In the genomic region with DNA sequence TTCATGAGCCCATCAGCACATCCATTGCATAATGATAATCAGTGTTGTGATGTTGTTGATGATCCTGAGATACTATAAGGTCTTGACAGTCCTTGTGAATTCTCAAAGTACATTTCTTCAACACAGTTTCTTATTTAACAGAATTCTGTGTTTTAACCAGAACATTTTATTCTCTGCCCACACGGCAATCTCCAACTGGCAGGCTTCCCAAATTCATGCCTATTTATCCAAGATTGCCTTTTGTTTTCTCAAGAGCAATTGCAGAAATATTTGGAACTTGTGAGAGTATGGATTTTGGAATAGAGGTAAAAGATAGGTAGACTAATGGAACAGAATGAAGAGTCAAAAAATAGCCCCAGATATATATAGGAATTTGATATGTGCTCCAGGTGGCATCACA, we compare ENCODE assay signal across 21 cellular contexts.
DNase-seq lines count a peak whose midpoint lies in the region; ATAC-seq, FAIRE-seq and TF ChIP-seq lines count a peak whose summit lies in the region.
"Had no signal": no experiment of that assay in that cellular context is flagged by ENCODE, and none has a peak within 500 bp of the region (broad histone marks: within the 10 kb centered on the region; RNA-seq: fewer than 3 reads in every experiment).

No MANE protein-coding gene starts in this region.

- FAIRE-seq in endothelial cell of umbilical vein (lab: Jason Lieb, UNC): no peak
- FAIRE-seq: A204.1, HTR-8/SVneo had no signal

- no peak overlapping the region for H2AFZ ChIP-seq in endothelial cell of umbilical vein (ENCODE audit: low read depth, low read length)

- H3K4me1 ChIP-seq in endothelial cell of umbilical vein (ENCODE audit: control insufficient read depth, extremely low read depth, insufficient read depth, low read length) (peaks cover 28% of the 10 kb centered on the region), thyroid gland (peaks cover 4 to 19% of the 10 kb centered on the region in 2 donors)
- H3K4me1 ChIP-seq: BLaER1 had no signal

- H3K4me1 Mint-ChIP-seq in activated T-helper 17 cell treated with anti-CD3 and anti-CD28 coated beads, Interleukin-2, amount 50 U/mL, for 72 hours: no peaks in the 10 kb centered on the region
- H3K4me1 Mint-ChIP-seq: CD14-positive monocyte had no signal

- POLR2A ChIA-PET in endothelial cell of umbilical vein (lab: Charles Lee): no interaction called here

- no peak overlapping the region for H3K27ac ChIP-seq in endothelial cell of umbilical vein (ENCODE audit: insufficient read depth, low read depth, low read length)
- H3K27ac ChIP-seq in thyroid gland: no peak overlapping the region
- H3K27ac ChIP-seq: BLaER1 had no signal

- H3K36me3 Mint-ChIP-seq in activated T-helper 17 cell treated with anti-CD3 and anti-CD28 coated beads, Interleukin-2, amount 50 U/mL, for 72 hours (ENCODE audit: low read depth): no peaks in the 10 kb centered on the region
- H3K36me3 Mint-ChIP-seq: CD14-positive monocyte; CD8-positive, alpha-beta T cell had no signal

- no peaks in the 10 kb centered on the region for H3K79me2 ChIP-seq in endothelial cell of umbilical vein (ENCODE audit: control insufficient read depth, insufficient read depth, low read length)

- no peak overlapping the region for H3K9ac ChIP-seq in endothelial cell of umbilical vein (replicated peaks; ENCODE audit: extremely low read depth, insufficient read depth, low read length)
- H3K9ac ChIP-seq: BLaER1 had no signal

- no peaks in the 10 kb centered on the region for H3K36me3 ChIP-seq in endothelial cell of umbilical vein (ENCODE audit: control insufficient read depth in 2 of 2, extremely low read depth in 1 of 2, insufficient read depth in 2 of 2, low read length in 2 of 2)
- H3K36me3 ChIP-seq in thyroid gland: no peaks in the 10 kb centered on the region
- H3K36me3 ChIP-seq: BLaER1 had no signal

- DNase-seq in astrocyte of the hippocampus (ENCODE audit: low read depth, low spot score) (peak; percentile 42), endothelial cell of umbilical vein (ENCODE audit: low read depth, low spot score) (peak; percentile 52), inferior parietal cortex (ENCODE audit: extremely low spot score) (peak; percentile 47), thyroid gland (peak; percentile 10 to 18)
- DNase-seq: AML-193; Calu3; CD8-positive, alpha-beta T cell; DMS79 treated with DMSO at 0.1 percent for 48 hours; GF-D8; GOT3; H7; HFFc6; IMR-90 had no signal

- H3K9me3 Mint-ChIP-seq in activated T-helper 17 cell treated with anti-CD3 and anti-CD28 coated beads, Interleukin-2, amount 50 U/mL, for 72 hours: no peaks in the 10 kb centered on the region
- H3K9me3 Mint-ChIP-seq: CD14-positive monocyte; CD8-positive, alpha-beta T cell; HFFc6 had no signal

- H3K4me3 ChIP-seq in endothelial cell of umbilical vein (replicated peaks in 1 of 3; ENCODE audit: insufficient read depth in 1 of 3, low read depth in 1 of 3, low read length in 3 of 3) (no peak overlapping the region), thyroid gland (replicated peaks in 1 of 3) (no peak overlapping the region)
- H3K4me3 ChIP-seq: BLaER1 had no signal

- H3K4me3 Mint-ChIP-seq in activated T-helper 17 cell treated with anti-CD3 and anti-CD28 coated beads, Interleukin-2, amount 50 U/mL, for 72 hours: no peak overlapping the region
- H3K4me3 Mint-ChIP-seq: CD14-positive monocyte; CD8-positive, alpha-beta T cell; HFFc6 had no signal

- H3K4me2 ChIP-seq in endothelial cell of umbilical vein (ENCODE audit: insufficient read depth, low read length): no peak overlapping the region
- H3K4me2 ChIP-seq: BLaER1 had no signal

- H3K9me3 ChIP-seq in endothelial cell of umbilical vein (replicated peaks; ENCODE audit: control insufficient read depth, insufficient read depth, low read length) (no peaks in the 10 kb centered on the region), thyroid gland (no peaks in the 10 kb centered on the region)
- H3K9me3 ChIP-seq: BLaER1 had no signal

- no TSS peak for BruUV-seq in endothelial cell of umbilical vein (replicated peaks; lab: Mats Ljungman, UMichigan)

- no peak overlapping the region for H3K27ac Mint-ChIP-seq in activated T-helper 17 cell treated with anti-CD3 and anti-CD28 coated beads, Interleukin-2, amount 50 U/mL, for 72 hours
- H3K27ac Mint-ChIP-seq: CD8-positive, alpha-beta T cell; HFFc6 had no signal

- H3K27me3 Mint-ChIP-seq in activated T-helper 17 cell treated with anti-CD3 and anti-CD28 coated beads, Interleukin-2, amount 50 U/mL, for 72 hours: peaks cover 13% of the 10 kb centered on the region

- no peak for TF ChIP-seq CTCF in endothelial cell of umbilical vein (IDR thresholded peaks at IDR 0.05; ENCODE audit: extremely low read depth in 1 of 2, insufficient read depth in 1 of 2, low read depth in 1 of 2, low read length in 2 of 2)
- no peak for TF ChIP-seq CTCF in thyroid gland (IDR thresholded peaks at IDR 0.05)

- no peaks in the 10 kb centered on the region for H4K20me1 ChIP-seq in endothelial cell of umbilical vein (replicated peaks; ENCODE audit: control insufficient read depth, extremely low read depth, insufficient read depth, low read length)
- H4K20me1 ChIP-seq: BLaER1 had no signal

- no peak for TF ChIP-seq POLR2A in endothelial cell of umbilical vein (IDR thresholded peaks at IDR 0.05; ENCODE audit: low read depth, low read length)
- no peak for TF ChIP-seq POLR2A in thyroid gland (IDR thresholded peaks at IDR 0.05)

- intact Hi-C loops in endothelial cell of umbilical vein (cut with micrococcal nuclease): no loop called here
- intact Hi-C loops in thyroid gland (cut with DNase I): no loop called here

- ATAC-seq in activated T-helper 17 cell treated with anti-CD3 and anti-CD28 coated beads, Interleukin-2, amount 50 U/mL, for 72 hours (replicated peaks): no peak
- ATAC-seq in HG02623 (IDR thresholded peaks at IDR 0.05; ENCODE audit: unreplicated experiment) (no peak), GM19463 (IDR thresholded peaks at IDR 0.05; ENCODE audit: unreplicated experiment) (no peak)
- ATAC-seq: CD8-positive, alpha-beta T cell; HCT116 had no signal

- WGBS in thyroid gland, 2 donors: 12 to 16% methylated on average over 1 of the region's 1 CpG

- dilution Hi-C loops in endothelial cell of umbilical vein (cut with MboI; ENCODE audit: extremely low pct_ligation_motif_present, low sequenced_read_pairs): no loop called here

- CTCF ChIA-PET in endothelial cell of umbilical vein (lab: Charles Lee): no interaction called here

- no peaks in the 10 kb centered on the region for H3K27me3 ChIP-seq in endothelial cell of umbilical vein (ENCODE audit: control insufficient read depth in 2 of 2, insufficient read depth in 2 of 2, low read length in 2 of 2)
- H3K27me3 ChIP-seq in thyroid gland: no peaks in the 10 kb centered on the region
- H3K27me3 ChIP-seq: BLaER1 had no signal

- no peaks in the 10 kb centered on the region for H3K9me1 ChIP-seq in endothelial cell of umbilical vein (replicated peaks; ENCODE audit: control insufficient read depth, extremely low read depth, insufficient read depth, low read length)

TF ChIP-seq in endothelial cell of umbilical vein, 7 proteins besides CTCF, POLR2A, EP300 and RAD21:
- TF ChIP-seq POLR2AphosphoS5 (IDR thresholded peaks at IDR 0.05; ENCODE audit: insufficient read depth, low read depth, low read length) (no peak), MYC (IDR thresholded peaks at IDR 0.05; ENCODE audit: low read depth, low read length) (no peak), JUN (IDR thresholded peaks at IDR 0.05; ENCODE audit: borderline replicate concordance, insufficient read depth, insufficient read length, low read depth) (no peak), EZH2 (IDR thresholded peaks at IDR 0.05; ENCODE audit: borderline replicate concordance, low read depth, low read length, severe bottlenecking) (no peak), GATA2 (IDR thresholded peaks at IDR 0.05; ENCODE audit: insufficient read depth, insufficient read length, low read depth, low read length) (no peak), FOS (IDR thresholded peaks at IDR 0.05; ENCODE audit: borderline replicate concordance, insufficient read depth, low read length) (no peak)
- TF ChIP-seq, protein P1, sequence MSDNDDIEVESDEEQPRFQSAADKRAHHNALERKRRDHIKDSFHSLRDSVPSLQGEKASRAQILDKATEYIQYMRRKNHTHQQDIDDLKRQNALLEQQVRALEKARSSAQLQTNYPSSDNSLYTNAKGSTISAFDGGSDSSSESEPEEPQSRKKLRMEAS (IDR thresholded peaks at IDR 0.05; ENCODE audit: insufficient read depth, insufficient read length): no peak
